In the genomic region with DNA sequence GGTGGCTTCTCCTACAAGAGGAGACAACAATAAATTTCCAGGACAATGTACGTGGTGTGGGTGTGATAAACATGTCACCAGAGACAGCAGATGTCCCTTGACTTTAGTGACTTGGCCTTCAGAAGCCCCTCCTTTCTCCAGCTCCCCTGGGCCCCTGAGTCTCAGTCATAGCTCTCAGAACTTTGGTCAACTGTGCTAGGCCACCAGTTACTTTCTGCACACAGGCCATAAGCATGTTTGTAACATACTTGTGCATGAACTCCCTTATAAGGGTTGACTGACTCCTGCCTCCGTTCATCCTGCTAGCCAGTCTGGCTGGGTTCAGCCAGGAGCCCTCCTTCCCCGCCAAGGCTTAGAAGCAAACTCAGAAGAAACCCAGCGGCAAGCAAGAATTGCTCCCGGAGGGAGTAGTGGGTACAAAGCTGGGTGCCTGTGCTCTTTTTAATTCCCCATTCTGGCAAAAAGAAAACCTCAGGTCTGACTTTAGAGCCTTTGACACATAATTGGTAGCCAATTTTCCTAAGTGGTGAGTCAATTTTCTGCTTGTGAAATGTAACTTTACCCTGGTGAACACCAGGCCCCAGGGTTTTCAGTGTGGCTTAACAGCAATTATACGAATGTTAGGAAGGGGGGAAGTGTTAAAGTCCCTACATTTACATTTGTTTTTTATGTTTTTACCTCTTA, we compare ENCODE assay signal across 8 cellular contexts. TPM values are rescaled to one million over a fixed set of nuclear protein-coding genes. Genes with fewer than 3 reads are reported as not detected.
DNase-seq lines count a peak whose midpoint lies in the region; ATAC-seq lines count a peak whose summit lies in the region.

No MANE protein-coding gene starts in this region.

- peaks cover 0 to 3% of the 10 kb centered on the region in 2 donors for H3K4me1 ChIP-seq in naive thymus-derived CD4-positive, alpha-beta T cell (ENCODE audit: control insufficient read depth in 2 of 2, insufficient read depth in 2 of 2, low read length in 2 of 2)

- no peaks in the 10 kb centered on the region for H3K27me3 ChIP-seq in naive thymus-derived CD4-positive, alpha-beta T cell (ENCODE audit: control insufficient read depth in 2 of 2, insufficient read depth in 2 of 2, low read length in 2 of 2)

- H3K36me3 Mint-ChIP-seq in naive thymus-derived CD4-positive, alpha-beta T cell: no peaks in the 10 kb centered on the region
- no peaks in the 10 kb centered on the region for H3K36me3 Mint-ChIP-seq in activated T-cell treated with anti-CD3 and anti-CD28 coated beads, Interleukin-2, amount 50 U/mL, for 72 hours (ENCODE audit: insufficient read depth in 2 of 2)

- peaks cover 0 to 1% (median 0%) of the 10 kb centered on the region in 11 donors for H3K9me3 Mint-ChIP-seq in naive thymus-derived CD4-positive, alpha-beta T cell
- H3K9me3 Mint-ChIP-seq in activated T-cell treated with anti-CD3 and anti-CD28 coated beads, Interleukin-2, amount 50 U/mL, for 72 hours: no peaks in the 10 kb centered on the region

- H3K27ac ChIP-seq in adipose tissue (ENCODE audit: low read depth, low read length): peak overlapping the region; percentile 48
- no peak overlapping the region for H3K27ac ChIP-seq in naive thymus-derived CD4-positive, alpha-beta T cell (ENCODE audit: low read depth, low read length)

- WGBS in adipose tissue, 3 donors: 41 to 76% (median 56%) methylated on average over 6 of the region's 6 CpGs

- H3K4me3 Mint-ChIP-seq in naive thymus-derived CD4-positive, alpha-beta T cell: peak overlapping the region in 8 of 10 donors; percentile 4 to 74 (median 28)
- peak overlapping the region in 1 of 2 donors; percentile 36 for H3K4me3 Mint-ChIP-seq in activated T-cell treated with anti-CD3 and anti-CD28 coated beads, Interleukin-2, amount 50 U/mL, for 72 hours

- H3K4me1 Mint-ChIP-seq in naive thymus-derived CD4-positive, alpha-beta T cell: peaks cover 4 to 21% (median 11%) of the 10 kb centered on the region in 7 donors
- no peaks in the 10 kb centered on the region for H3K4me1 Mint-ChIP-seq in activated T-cell treated with anti-CD3 and anti-CD28 coated beads, Interleukin-2, amount 50 U/mL, for 72 hours (ENCODE audit: low read depth)

- DNase-seq in AG20443 (ENCODE audit: low spot score) (peak; percentile 57), RKO (ENCODE audit: low spot score) (no peak), NCI-H510A (lab: John Stamatoyannopoulos, UW) (no peak)
- DNase-seq in naive thymus-derived CD4-positive, alpha-beta T cell: no peak
- DNase-seq in activated T-cell treated with anti-CD3 and anti-CD28 coated beads, Interleukin-2, amount 50 U/mL, for 72 hours: no peak

- H3K27ac Mint-ChIP-seq in naive thymus-derived CD4-positive, alpha-beta T cell: peak overlapping the region in 1 of 9 donors; percentile 62
- no peak overlapping the region for H3K27ac Mint-ChIP-seq in activated T-cell treated with anti-CD3 and anti-CD28 coated beads, Interleukin-2, amount 50 U/mL, for 72 hours

- ATAC-seq in GM19395 (IDR thresholded peaks at IDR 0.05; ENCODE audit: unreplicated experiment): peak; percentile 65
- ATAC-seq in HG03439 (IDR thresholded peaks at IDR 0.05; ENCODE audit: unreplicated experiment): peak; percentile 56
- no peak for ATAC-seq in naive thymus-derived CD4-positive, alpha-beta T cell
- ATAC-seq in activated T-cell treated with anti-CD3 and anti-CD28 coated beads, Interleukin-2, amount 50 U/mL, for 72 hours (replicated peaks in 1 of 2): no peak

- no peaks in the 10 kb centered on the region for H3K9me3 ChIP-seq in naive thymus-derived CD4-positive, alpha-beta T cell (ENCODE audit: control insufficient read depth in 2 of 3, low read length in 3 of 3)

- intact Hi-C loops in naive thymus-derived CD4-positive, alpha-beta T cell (cut with micrococcal nuclease): loop anchor here in 1 of 2 donors (1.0 to 5.0 kb wide), 2 partner anchors 42 to 355 kb away; no protein-coding TSS in a partner anchor

- POLR2A ChIA-PET in naive thymus-derived CD4-positive, alpha-beta T cell (lab: Charles Lee): no interaction called here

- H3K27me3 Mint-ChIP-seq in naive thymus-derived CD4-positive, alpha-beta T cell: peaks cover 72 to 88% (median 86%) of the 10 kb centered on the region in 5 donors
- H3K27me3 Mint-ChIP-seq in activated T-cell treated with anti-CD3 and anti-CD28 coated beads, Interleukin-2, amount 50 U/mL, for 72 hours (ENCODE audit: low read depth): peaks cover 81% of the 10 kb centered on the region

- H3K4me3 ChIP-seq in naive thymus-derived CD4-positive, alpha-beta T cell (ENCODE audit: low read length): no peak overlapping the region

- CTCF ChIA-PET in naive thymus-derived CD4-positive, alpha-beta T cell (lab: Charles Lee): interaction anchor here (0.6 kb wide), 1 partner anchor 51 kb away, joined by 4 read pairs; no protein-coding TSS in a partner anchor

- no peaks in the 10 kb centered on the region for H3K36me3 ChIP-seq in naive thymus-derived CD4-positive, alpha-beta T cell (ENCODE audit: control insufficient read depth in 2 of 3, insufficient read depth in 3 of 3, low read length in 3 of 3)

RNA-seq across cellular contexts. Expression of a gene that starts 49.2 kb away (rescaled TPM):
- 10 to 100 TPM in 2 of 3 donors, 1 to 10 TPM in 1; 3.1 to 42.4 (median 25.6) TPM for polyA plus RNA-seq in adipose tissue
- total RNA-seq in naive thymus-derived CD4-positive, alpha-beta T cell: 1 to 10 TPM in 1 of 5 experiments, under 1 TPM in 3, not detected in 1; 0.22 to 1.4 (median 0.47) TPM
- polyA plus RNA-seq in naive thymus-derived CD4-positive, alpha-beta T cell: not detected
- total RNA-seq in activated T-cell treated with anti-CD3 and anti-CD28 coated beads, Interleukin-2, amount 50 U/mL, for 72 hours: 1 to 10 TPM; 1.3 to 1.4 TPM

Comparison
In these comparisons a context has a peak if more than half of its experiments do, and no peak if none do; other contexts are left out.
1. ATAC-seq: peak in GM19395 (single experiment) and HG03439 (single experiment); none in naive thymus-derived CD4-positive, alpha-beta T cell (single experiment) and activated T-cell treated with anti-CD3 and anti-CD28 coated beads, Interleukin-2, amount 50 U/mL, for 72 hours (0 of 2).